In the genomic region with DNA sequence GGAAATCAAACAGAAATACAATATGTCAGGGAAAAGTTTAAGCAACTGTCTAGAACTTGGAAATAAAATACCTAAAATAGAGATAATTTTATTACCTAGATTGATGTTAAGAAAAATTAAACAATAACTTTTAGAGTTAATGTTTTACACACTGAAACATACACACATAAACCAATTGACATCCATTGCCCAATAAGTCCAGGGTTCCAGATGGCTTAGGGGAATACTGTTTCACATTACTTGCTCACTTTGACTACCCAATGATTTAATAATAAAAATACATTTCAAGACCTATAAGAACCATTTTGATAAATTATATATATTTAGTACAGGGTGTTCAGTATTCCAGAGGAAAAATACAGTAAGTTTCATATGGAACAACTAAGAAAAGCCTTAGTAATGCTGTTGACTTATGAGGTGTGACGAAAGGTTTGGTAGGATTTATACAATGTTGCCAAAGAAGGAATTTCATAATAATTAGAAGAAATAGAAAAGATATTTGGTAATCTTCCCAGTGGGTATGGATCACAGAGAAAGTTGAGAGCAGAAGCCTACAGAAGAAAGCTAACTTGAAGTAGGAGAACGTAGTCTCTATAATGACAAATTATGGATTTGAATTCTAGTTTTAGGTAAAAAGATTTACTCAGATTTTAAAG, we compare ENCODE assay signal across 22 cellular contexts. TPM values are rescaled to one million over a fixed set of nuclear protein-coding genes. Genes with fewer than 3 reads are reported as not detected.
"Had no signal": no experiment of that assay in that cellular context is flagged by ENCODE, and none has a peak within 500 bp of the region (broad histone marks: within the 10 kb centered on the region; RNA-seq: fewer than 3 reads in every experiment).

No MANE protein-coding gene starts in this region.

- ATAC-seq: effector memory CD8-positive, alpha-beta T cell; heart left ventricle; right cardiac atrium; stimulated activated memory B cell treated with anti-CD40 and anti-IgM and Interleukin-4, amounts not matched to agents 10 μg/mL and 1 μg/mL and 100 μg/mL, for 72 hours; upper lobe of right lung had no signal

- H3K4me3 ChIP-seq: esophagus squamous epithelium, heart left ventricle, left ventricle myocardium inferior, lung, ovary, spleen, tibial nerve, upper lobe of right lung, vagina had no signal

- FAIRE-seq: islet of Langerhans had no signal

- DNase-seq: effector memory CD8-positive, alpha-beta T cell; esophagus squamous epithelium; foreskin melanocyte; heart left ventricle; hypothalamus; left ventricle myocardium inferior; mesendoderm; naive B cell; ovary; right cardiac atrium; spleen; stimulated activated CD4-positive, alpha-beta T cell treated with anti-CD3 and anti-CD28 coated beads, Interleukin-15, amount 100 ng/mL, for 24 hours; stimulated activated CD4-positive, alpha-beta T cell treated with anti-CD3 and anti-CD28 coated beads, Interleukin-1b, Interleukin-23, amount 100 ng/mL, for 48 hours; stimulated activated CD4-positive, alpha-beta T cell treated with anti-CD3 and anti-CD28 coated beads, Interleukin-4, amount 100 ng/mL, for 24 hours; upper lobe of right lung had no signal

RNA-seq across cellular contexts. Expression of gene UGT2B4, which starts 23.0 kb away (rescaled TPM):
- total RNA-seq: esophagus squamous epithelium, left ventricle myocardium inferior, posterior vena cava, spleen, temporal lobe, tibial nerve, upper lobe of right lung, vagina had no signal
